ENCODE assay signal across 16 cellular contexts in genomic region chr1:110464340-110464739, GRCh38. TPM values are rescaled to one million over a fixed set of nuclear protein-coding genes. Genes with fewer than 3 reads are reported as not detected.
DNase-seq lines count a peak whose midpoint lies in the region; ATAC-seq and TF ChIP-seq lines count a peak whose summit lies in the region.
"Had no signal": no experiment of that assay in that cellular context is flagged by ENCODE, and none has a peak within 500 bp of the region (broad histone marks: within the 10 kb centered on the region; RNA-seq: fewer than 3 reads in every experiment).

No MANE protein-coding gene starts in this region.

- no peaks in the 10 kb centered on the region for H3K36me3 Mint-ChIP-seq in mesothelial cell of epicardium
- H3K36me3 Mint-ChIP-seq in nephron progenitor cell (ENCODE audit: low read depth), result no peaks in the 10 kb centered on the region
- H3K36me3 Mint-ChIP-seq: activated CD4-positive, alpha-beta memory T cell treated with anti-CD3 and anti-CD28 coated beads for 36 hours had no signal

- H3K27ac ChIP-seq in esophagus muscularis mucosa (replicated peaks in 1 of 4), result peak overlapping the region; percentile 53 to 71 (median 66)
- H3K27ac ChIP-seq: cardiac muscle cell, testis had no signal

- no peaks in the 10 kb centered on the region for H3K9me3 ChIP-seq in esophagus muscularis mucosa
- H3K9me3 ChIP-seq: BE2C, testis had no signal

- H3K27me3 ChIP-seq in esophagus muscularis mucosa, result no peaks in the 10 kb centered on the region
- H3K27me3 ChIP-seq: BE2C, cardiac muscle cell, testis had no signal

- H3K4me1 Mint-ChIP-seq in mesothelial cell of epicardium (peaks cover 28% of the 10 kb centered on the region), nephron progenitor cell (no peaks in the 10 kb centered on the region)
- H3K4me1 Mint-ChIP-seq: endodermal cell had no signal

- peak overlapping the region; percentile 88 for H3K27ac Mint-ChIP-seq in mesothelial cell of epicardium
- H3K27ac Mint-ChIP-seq in nephron progenitor cell, result no peak overlapping the region
- H3K27ac Mint-ChIP-seq: activated CD4-positive, alpha-beta memory T cell treated with anti-CD3 and anti-CD28 coated beads for 36 hours; endodermal cell had no signal

- peaks cover 5 to 50% (median 47%) of the 10 kb centered on the region in 4 donors for H3K4me1 ChIP-seq in esophagus muscularis mucosa
- H3K4me1 ChIP-seq: BE2C had no signal

- H3K4me3 ChIP-seq in AG09309 (ENCODE audit: control insufficient read depth, low read depth, low read length) (no peak overlapping the region), esophagus muscularis mucosa (no peak overlapping the region)
- H3K4me3 ChIP-seq: cardiac muscle cell, testis had no signal

- no peaks in the 10 kb centered on the region for H3K36me3 ChIP-seq in esophagus muscularis mucosa
- H3K36me3 ChIP-seq: BE2C, cardiac muscle cell had no signal

- H3K27me3 Mint-ChIP-seq in mesothelial cell of epicardium (ENCODE audit: low read depth) (peaks cover under 1% of the 10 kb centered on the region), nephron progenitor cell (ENCODE audit: low read depth, poor library complexity) (peaks cover 46% of the 10 kb centered on the region)
- H3K27me3 Mint-ChIP-seq: activated CD4-positive, alpha-beta memory T cell treated with anti-CD3 and anti-CD28 coated beads for 36 hours had no signal

- TF ChIP-seq EP300 in esophagus muscularis mucosa (IDR thresholded peaks at IDR 0.05), result no peak

- WGBS in esophagus muscularis mucosa, result 71% methylated on average over 2 of the region's 2 CpGs

- H3K4me3 Mint-ChIP-seq in mesothelial cell of epicardium (no peak overlapping the region), nephron progenitor cell (no peak overlapping the region)
- H3K4me3 Mint-ChIP-seq: activated CD4-positive, alpha-beta memory T cell treated with anti-CD3 and anti-CD28 coated beads for 36 hours; endodermal cell had no signal

- TF ChIP-seq POLR2A in esophagus muscularis mucosa (IDR thresholded peaks at IDR 0.05; ENCODE audit: low read depth), result no peak

- H3K9me3 Mint-ChIP-seq in mesothelial cell of epicardium (no peaks in the 10 kb centered on the region), nephron progenitor cell (no peaks in the 10 kb centered on the region)
- H3K9me3 Mint-ChIP-seq: activated CD4-positive, alpha-beta memory T cell treated with anti-CD3 and anti-CD28 coated beads for 36 hours; endodermal cell had no signal

- intact Hi-C loops in esophagus muscularis mucosa (cut with DNase I), result loop anchor here (5.0 to 10.0 kb wide), 2 partner anchors 33 to 410 kb away; no protein-coding TSS in a partner anchor
- intact Hi-C loops in head of caudate nucleus (cut with DNase I), result no loop called here

- TF ChIP-seq CTCF in AG09309 (IDR thresholded peaks at IDR 0.05; ENCODE audit: control insufficient read depth, insufficient read depth, low read depth, low read length, missing control alignments) (no peak), esophagus muscularis mucosa (IDR thresholded peaks at IDR 0.05) (no peak), mesothelial cell of epicardium (IDR thresholded peaks at IDR 0.05; ENCODE audit: unreplicated experiment) (no peak), nephron progenitor cell (IDR thresholded peaks at IDR 0.05) (no peak)

- no peak for ATAC-seq in HG03342 (IDR thresholded peaks at IDR 0.05; ENCODE audit: unreplicated experiment)

- DNase-seq in AG09309 (ENCODE audit: low read depth) (peak; percentile 24), M059J (ENCODE audit: low read depth) (peak; percentile 32), esophagus muscularis mucosa (ENCODE audit: extremely low spot score) (no peak), mesothelial cell of epicardium (ENCODE audit: low spot score in 2 of 2, unreplicated experiment in 2 of 2) (no peak), RKO (ENCODE audit: low spot score) (no peak), head of caudate nucleus (no peak), nephron progenitor cell (no peak)
- DNase-seq: activated CD4-positive, alpha-beta memory T cell treated with anti-CD3 and anti-CD28 coated beads for 36 hours; BE2C; endodermal cell; NCI-H1092; testis had no signal

RNA-seq across cellular contexts. Expression of gene PROK1, which starts 13.4 kb away (rescaled TPM):
- 1.6 and 1.9 TPM in 2 replicates for total RNA-seq in M059J (2014; rRNA removed; shearing (Covaris generic))
- total RNA-seq in esophagus muscularis mucosa (not detected), mesothelial cell of epicardium (0.69 to 1.3 TPM (median 0.95 TPM) in 3 replicates)
- total RNA-seq: activated CD4-positive, alpha-beta memory T cell treated with anti-CD3 and anti-CD28 coated beads for 36 hours; Daoy had no signal

RNA-seq across cellular contexts. Expression of gene KCNA10, which starts 54.6 kb away (rescaled TPM):
- not detected in 2 replicates for total RNA-seq in M059J (2014; rRNA removed; shearing (Covaris generic))
- total RNA-seq in esophagus muscularis mucosa (under 1 TPM in 1 of 4 donors, not detected in 3; 0.23 TPM), mesothelial cell of epicardium (not detected in 3 replicates)
- total RNA-seq: activated CD4-positive, alpha-beta memory T cell treated with anti-CD3 and anti-CD28 coated beads for 36 hours; cardiac muscle cell; Daoy; endodermal cell; lower leg skin had no signal

RNA-seq across cellular contexts. Expression of gene LAMTOR5, which starts 56.8 kb away (rescaled TPM):
- 96.8 and 157 TPM in 2 replicates for total RNA-seq in M059J (2014; rRNA removed; shearing (Covaris generic))
- total RNA-seq in esophagus muscularis mucosa (100 to 1,000 TPM in 1 of 4 donors, 10 to 100 TPM in 3; 59.9 to 113 (median 71.0) TPM), mesothelial cell of epicardium (96.5 to 106 TPM (median 97.8 TPM) in 3 replicates)

Comparison
In these comparisons a context has a peak if more than half of its experiments do, and no peak if none do; other contexts are left out.
1. DNase-seq: peak in AG09309 (single experiment) and M059J (single experiment); none in esophagus muscularis mucosa (single experiment), mesothelial cell of epicardium (0 of 2), RKO (single experiment), head of caudate nucleus (0 of 42) and nephron progenitor cell (single experiment).